Comparison of ENCODE assay signal across 8 cellular contexts in genomic region chr9:32526042-32526706, GRCh38. TPM values are rescaled to one million over a fixed set of nuclear protein-coding genes. Genes with fewer than 3 reads are reported as not detected.
DNase-seq lines count a peak whose midpoint lies in the region; TF ChIP-seq lines count a peak whose summit lies in the region.

RIGI (minus strand) TSS chr9:32526196; CDS start chr9:32526166, 30 bp downstream.

- no peaks in the 10 kb centered on the region for H4K20me1 ChIP-seq in MM.1S (ENCODE audit: insufficient read depth, low read length)

- H3K27me3 ChIP-seq in MM.1S (replicated peaks; ENCODE audit: insufficient read depth, low read length): no peaks in the 10 kb centered on the region
- H3K27me3 ChIP-seq in thyroid gland: no peaks in the 10 kb centered on the region

- intact Hi-C loops in thyroid gland (cut with DNase I): loop anchor here (5.0 kb wide), 2 partner anchors 56 to 149 kb away; no protein-coding TSS in a partner anchor

- H3K36me3 ChIP-seq in MM.1S (replicated peaks; ENCODE audit: insufficient read depth, low read length) (no peaks in the 10 kb centered on the region; the same call in 1 of the 2 replicates), SK-N-MC (ENCODE audit: insufficient read depth, low read length) (peaks cover 6% of the 10 kb centered on the region), thyroid gland (no peaks in the 10 kb centered on the region)

- peak within 1 kb of the TSS; percentile 46 for H2AFZ ChIP-seq in MM.1S (ENCODE audit: low read length)

- peaks cover 11% of the 10 kb centered on the region for H3F3A ChIP-seq in MM.1S (ENCODE audit: insufficient read depth, low read length)

- H3K9ac ChIP-seq in MM.1S (ENCODE audit: low read length) (peak within 1 kb of the TSS; percentile 18; the same call in 1 of the 2 replicates), SK-N-MC (ENCODE audit: insufficient read length) (peak within 1 kb of the TSS; percentile 79)

- peak within 1 kb of the TSS; percentile 64 for H3K4me3 ChIP-seq in MM.1S (ENCODE audit: low read length)
- peak within 1 kb of the TSS; percentile 98 for H3K4me3 ChIP-seq in SK-N-MC
- H3K4me3 ChIP-seq in thyroid gland (replicated peaks in 1 of 3): peak within 1 kb of the TSS; percentile 32 to 35 (median 32)

- DNase-seq in GM03348 (ENCODE audit: low spot score) (peak; percentile 87), HCEC 1CT (peak; percentile 94), MM.1S (peak; percentile 79), SK-N-MC (ENCODE audit: low read depth, low spot score) (peak; percentile 60), glomerular visceral epithelial cell (ENCODE audit: extremely low spot score) (peak; percentile 95), osteocyte (ENCODE audit: extremely low spot score, unreplicated experiment) (peak; percentile 94), thyroid gland (peak; percentile 95 to 96)

- H3K27ac ChIP-seq in MM.1S (ENCODE audit: low read length): peak within 1 kb of the TSS; percentile 26; the same call in 1 of the 2 replicates
- H3K27ac ChIP-seq in SK-N-MC: peak within 1 kb of the TSS; percentile 74
- H3K27ac ChIP-seq in thyroid gland: peak within 1 kb of the TSS; percentile 66 to 95 (median 78)

- peak within 1 kb of the TSS; percentile 28 for H3K4me2 ChIP-seq in MM.1S (ENCODE audit: low read depth, low read length)

- H3K27ac Mint-ChIP-seq in activated naive CD4-positive, alpha-beta T cell treated with anti-CD3 and anti-CD28 coated beads, Interleukin-2, amount 50 U/mL, for 24 hours: peak within 1 kb of the TSS; percentile 78
- peak within 1 kb of the TSS; percentile 95 for H3K27ac Mint-ChIP-seq in osteocyte (ENCODE audit: unreplicated experiment)

- no peaks in the 10 kb centered on the region for H3K9me3 Mint-ChIP-seq in activated naive CD4-positive, alpha-beta T cell treated with anti-CD3 and anti-CD28 coated beads, Interleukin-2, amount 50 U/mL, for 24 hours
- H3K9me3 Mint-ChIP-seq in osteocyte (ENCODE audit: unreplicated experiment): peaks cover 6% of the 10 kb centered on the region

- TF ChIP-seq POLR2A in thyroid gland (IDR thresholded peaks at IDR 0.05): peak in 1 of 2 donors; percentile 84

- TF ChIP-seq CTCF in MM.1S (IDR thresholded peaks at IDR 0.05; ENCODE audit: low read length): peak; percentile 49
- TF ChIP-seq CTCF in osteocyte (IDR thresholded peaks at IDR 0.05): peak; percentile 67
- TF ChIP-seq CTCF in thyroid gland (IDR thresholded peaks at IDR 0.05): peak in 5 of 6 experiments; percentile 35 to 88 (median 56)

- no peaks in the 10 kb centered on the region for H3K9me2 ChIP-seq in MM.1S (replicated peaks; ENCODE audit: insufficient read depth, low read length)

- peaks cover 55% of the 10 kb centered on the region for H3K4me1 Mint-ChIP-seq in activated naive CD4-positive, alpha-beta T cell treated with anti-CD3 and anti-CD28 coated beads, Interleukin-2, amount 50 U/mL, for 24 hours
- peaks cover 42% of the 10 kb centered on the region for H3K4me1 Mint-ChIP-seq in osteocyte (ENCODE audit: unreplicated experiment)

- 0% methylated on average over 30 to 37 of the region's 37 CpGs for WGBS in thyroid gland, 2 donors

- no peaks in the 10 kb centered on the region for H3K79me2 ChIP-seq in MM.1S (ENCODE audit: low read length)

- no peaks in the 10 kb centered on the region for H3K9me3 ChIP-seq in MM.1S (replicated peaks; ENCODE audit: insufficient read depth, low read length)
- H3K9me3 ChIP-seq in SK-N-MC (ENCODE audit: low read depth, low read length): 0 out of 2 replicates have a peak, but pooled peaks cover 2% of the 10 kb centered on the region
- no peaks in the 10 kb centered on the region for H3K9me3 ChIP-seq in thyroid gland

- H3K27me3 Mint-ChIP-seq in activated naive CD4-positive, alpha-beta T cell treated with anti-CD3 and anti-CD28 coated beads, Interleukin-2, amount 50 U/mL, for 24 hours: no peaks in the 10 kb centered on the region
- H3K27me3 Mint-ChIP-seq in osteocyte (ENCODE audit: unreplicated experiment): no peaks in the 10 kb centered on the region

- H3K4me1 ChIP-seq in MM.1S (ENCODE audit: low read length) (peaks cover 6% of the 10 kb centered on the region; the same call in 1 of the 2 replicates), thyroid gland (peaks cover 0 to 23% of the 10 kb centered on the region in 2 donors)

- H3K36me3 Mint-ChIP-seq in activated naive CD4-positive, alpha-beta T cell treated with anti-CD3 and anti-CD28 coated beads, Interleukin-2, amount 50 U/mL, for 24 hours: peaks cover 13% of the 10 kb centered on the region
- H3K36me3 Mint-ChIP-seq in osteocyte (ENCODE audit: unreplicated experiment): peaks cover 5% of the 10 kb centered on the region

- peak within 1 kb of the TSS; percentile 90 for H3K4me3 Mint-ChIP-seq in activated naive CD4-positive, alpha-beta T cell treated with anti-CD3 and anti-CD28 coated beads, Interleukin-2, amount 50 U/mL, for 24 hours
- H3K4me3 Mint-ChIP-seq in osteocyte (ENCODE audit: unreplicated experiment): peak within 1 kb of the TSS; percentile 86

RNA-seq across cellular contexts. Expression of gene RIGI, which starts in this region (rescaled TPM):
- 8.7 and 9.8 TPM in 2 replicates for total RNA-seq in osteocyte
- total RNA-seq in thyroid gland: 10 to 100 TPM in 3 of 4 donors, 1 to 10 TPM in 1; 7.9 to 10.3 (median 10.2) TPM

Comparison
In these comparisons a context has a peak if more than half of its experiments do, and no peak if none do; other contexts are left out.
1. Peak in every context shown above with its lines: DNase-seq, H3K4me3 ChIP-seq and H3K27ac ChIP-seq.
2. H3K27ac ChIP-seq: peak in every context shown above with its lines; median percentile 78 in thyroid gland; 74 in SK-N-MC; 26 in MM.1S.
3. H3K4me3 ChIP-seq: peak in every context shown above with its lines; median percentile 98 in SK-N-MC; 64 in MM.1S; 32 in thyroid gland.